12 cellular contexts compared by ENCODE assay signal in genomic region chr9:133130721-133131244, GRCh38. TPM values are rescaled to one million over a fixed set of nuclear protein-coding genes. Genes with fewer than 3 reads are reported as not detected.
A peak's percentile ranks its signal among the peaks of the same experiment; 100 is the strongest.
DNase-seq lines count a peak whose midpoint lies in the region; ATAC-seq and TF ChIP-seq lines count a peak whose summit lies in the region.
"Had no signal": no experiment of that assay in that cellular context is flagged by ENCODE, and none has a peak within 500 bp of the region (broad histone marks: within the 10 kb centered on the region; RNA-seq: fewer than 3 reads in every experiment).

No MANE protein-coding gene starts in this region.

- TF ChIP-seq CTCF in OCI-LY7 (conservative IDR thresholded peaks at IDR 0.05; ENCODE audit: low read length) (no peak), right lobe of liver (IDR thresholded peaks at IDR 0.05) (no peak)

- ATAC-seq in GM18511 (IDR thresholded peaks at IDR 0.05; ENCODE audit: unreplicated experiment) (peak; percentile 61), right lobe of liver (no peak), HG02759 (IDR thresholded peaks at IDR 0.05; ENCODE audit: unreplicated experiment) (no peak)
- ATAC-seq in activated naive CD8-positive, alpha-beta T cell treated with anti-CD3 and anti-CD28 coated beads, Interleukin-2, amount 10 ng/mL, durations not matched to agents 7 days and 5 days (ENCODE audit: low read depth), result peak; percentile 58
- ATAC-seq: heart left ventricle had no signal

- H3K4me2 ChIP-seq in OCI-LY7 (ENCODE audit: low read length), result peak overlapping the region; percentile 51

- no peaks in the 10 kb centered on the region for H3K9me3 ChIP-seq in OCI-LY7 (ENCODE audit: low read length)
- H3K9me3 ChIP-seq in HAP-1, result no peaks in the 10 kb centered on the region
- no peaks in the 10 kb centered on the region for H3K9me3 ChIP-seq in right lobe of liver
- H3K9me3 ChIP-seq: heart left ventricle, tibial artery had no signal

- peaks cover 24% of the 10 kb centered on the region for H3K4me1 ChIP-seq in OCI-LY7 (ENCODE audit: insufficient read depth, low read length, poor library complexity, severe bottlenecking)
- no peaks in the 10 kb centered on the region for H3K4me1 ChIP-seq in HAP-1
- H3K4me1 ChIP-seq in right lobe of liver, result peaks cover 2 to 47% (median 28%) of the 10 kb centered on the region in 4 donors

- peak overlapping the region; percentile 4; the same call in 1 of the 2 replicates for H2AFZ ChIP-seq in OCI-LY7 (ENCODE audit: low read length)

- in situ Hi-C loops in HAP-1 (cut with MboI; ENCODE audit: low sequenced_read_pairs), result no loop called here

- no peaks in the 10 kb centered on the region for H3K9me3 Mint-ChIP-seq in activated naive CD8-positive, alpha-beta T cell treated with anti-CD3 and anti-CD28 coated beads, Interleukin-2, amount 10 ng/mL, durations not matched to agents 7 days and 5 days

- DNase-seq in OCI-LY7 (ENCODE audit: low spot score) (peak; percentile 77), HAP-1 (ENCODE audit: low spot score in 2 of 2) (no peak), A172 (ENCODE audit: low spot score) (no peak), right lobe of liver (no peak)
- peak; percentile 66 for DNase-seq in activated naive CD8-positive, alpha-beta T cell treated with anti-CD3 and anti-CD28 coated beads, Interleukin-2, amount 10 ng/mL, durations not matched to agents 7 days and 5 days
- peak; percentile 51 to 57 for DNase-seq in stimulated activated CD4-positive, alpha-beta T cell treated with anti-CD3 and anti-CD28 coated beads, Interleukin-2, amount 100 ng/mL, for 24 hours
- DNase-seq: heart left ventricle, NCI-H748 treated with DMSO at 0.1 percent for 48 hours, tibial artery had no signal

- H3K79me2 ChIP-seq in OCI-LY7 (ENCODE audit: insufficient read depth, low read depth, low read length), result no peaks in the 10 kb centered on the region

- no peak for TF ChIP-seq POLR2A in right lobe of liver (IDR thresholded peaks at IDR 0.05)

- H3K36me3 ChIP-seq in OCI-LY7 (ENCODE audit: insufficient read depth, low read length), result no peaks in the 10 kb centered on the region
- H3K36me3 ChIP-seq in HAP-1 (replicated peaks), result no peaks in the 10 kb centered on the region
- no peaks in the 10 kb centered on the region for H3K36me3 ChIP-seq in right lobe of liver
- H3K36me3 ChIP-seq: heart left ventricle, tibial artery had no signal

- peaks cover 58% of the 10 kb centered on the region for H3K4me1 Mint-ChIP-seq in activated naive CD8-positive, alpha-beta T cell treated with anti-CD3 and anti-CD28 coated beads, Interleukin-2, amount 10 ng/mL, durations not matched to agents 7 days and 5 days

- H3K27ac Mint-ChIP-seq in activated naive CD8-positive, alpha-beta T cell treated with anti-CD3 and anti-CD28 coated beads, Interleukin-2, amount 10 ng/mL, durations not matched to agents 7 days and 5 days, result peak overlapping the region; percentile 99
- H3K27ac Mint-ChIP-seq: progenitor cell of endocrine pancreas had no signal

- peak overlapping the region; percentile 89 for H3K4me3 Mint-ChIP-seq in activated naive CD8-positive, alpha-beta T cell treated with anti-CD3 and anti-CD28 coated beads, Interleukin-2, amount 10 ng/mL, durations not matched to agents 7 days and 5 days

- POLR2A ChIA-PET in OCI-LY7 (lab: Charles Lee), result no interaction called here
- POLR2A ChIA-PET in activated naive CD8-positive, alpha-beta T cell treated with anti-CD3 and anti-CD28 coated beads, Interleukin-2, amount 10 ng/mL, durations not matched to agents 7 days and 5 days (lab: Charles Lee), result interaction anchor here (0.6 to 4.6 kb wide), 4 partner anchors 8 to 222 kb away, joined by 4 to 53 read pairs (median 6); partner anchors contain the start of gene GTF3C5

- CTCF ChIA-PET in OCI-LY7 (lab: Charles Lee; ENCODE audit: unreplicated experiment), result interaction anchor here (1.1 kb wide), 1 partner anchor 14 kb away, joined by 3 read pairs; no protein-coding TSS in a partner anchor

- no peaks in the 10 kb centered on the region for H3K27me3 ChIP-seq in HAP-1 (ENCODE audit: low read depth)
- no peaks in the 10 kb centered on the region for H3K27me3 ChIP-seq in right lobe of liver
- H3K27me3 ChIP-seq: heart left ventricle, tibial artery had no signal

- no peaks in the 10 kb centered on the region for H4K20me1 ChIP-seq in OCI-LY7 (ENCODE audit: insufficient read depth, low read length)

- WGBS in right lobe of liver (ENCODE audit: insufficient coverage, low coverage, low lambda C conversion rate, missing lambda C conversion rate), result 66% methylated on average over 3 of the region's 10 CpGs

- H3K27ac ChIP-seq in OCI-LY7 (ENCODE audit: low read depth, low read length, poor library complexity, severe bottlenecking), result peak overlapping the region; percentile 27
- peak overlapping the region in 1 of 3 donors; percentile 4 for H3K27ac ChIP-seq in right lobe of liver
- H3K27ac ChIP-seq: tibial artery had no signal

- no peaks in the 10 kb centered on the region for H3K27me3 Mint-ChIP-seq in activated naive CD8-positive, alpha-beta T cell treated with anti-CD3 and anti-CD28 coated beads, Interleukin-2, amount 10 ng/mL, durations not matched to agents 7 days and 5 days
- H3K27me3 Mint-ChIP-seq: progenitor cell of endocrine pancreas had no signal

- peaks cover 10% of the 10 kb centered on the region for H3K36me3 Mint-ChIP-seq in activated naive CD8-positive, alpha-beta T cell treated with anti-CD3 and anti-CD28 coated beads, Interleukin-2, amount 10 ng/mL, durations not matched to agents 7 days and 5 days

- no TSS peak for BruUV-seq in OCI-LY7 (replicated peaks; lab: Mats Ljungman, UMichigan)

- H3K4me3 ChIP-seq in OCI-LY7 (ENCODE audit: low read depth, low read length, poor library complexity, severe bottlenecking) (peak overlapping the region; percentile 20), HAP-1 (no peak overlapping the region), right lobe of liver (no peak overlapping the region)
- H3K4me3 ChIP-seq: tibial artery had no signal

- no peaks in the 10 kb centered on the region for H3K9me2 ChIP-seq in OCI-LY7 (ENCODE audit: insufficient read depth, low read length)

- intact Hi-C loops in OCI-LY7 (cut with micrococcal nuclease; ENCODE audit: unreplicated experiment) (no loop called here), right lobe of liver (cut with DNase I) (no loop called here)

RNA-seq across cellular contexts. Expression of gene RALGDS, which starts 9.7 kb away (rescaled TPM):
- 22.0 and 28.2 TPM in 2 replicates for total RNA-seq in OCI-LY7 (2014; rRNA removed; shearing (Covaris generic))
- total RNA-seq in OCI-LY7 (2022) (23.8 and 28.6 TPM in 2 replicates), right lobe of liver (10 to 100 TPM in 1 of 6 experiments, 1 to 10 TPM in 5; 4.3 to 19.8 (median 5.7) TPM)
- total RNA-seq in activated naive CD8-positive, alpha-beta T cell treated with anti-CD3 and anti-CD28 coated beads, Interleukin-2, amount 10 ng/mL, durations not matched to agents 7 days and 5 days, result 100 to 1,000 TPM; 130 to 134 TPM
- total RNA-seq in A172 (2014; rRNA removed; shearing (Covaris generic)), result 26.2 and 38.2 TPM in 2 replicates

RNA-seq across cellular contexts. Expression of gene GBGT1, which starts 32.9 kb away (rescaled TPM):
- 2.1 and 2.6 TPM in 2 replicates for total RNA-seq in OCI-LY7 (2014; rRNA removed; shearing (Covaris generic))
- total RNA-seq in OCI-LY7 (2022) (3.9 and 5.9 TPM in 2 replicates), right lobe of liver (1 to 10 TPM in 5 of 6 experiments, under 1 TPM in 1; 0.68 to 3.7 (median 1.9) TPM)
- 1 to 10 TPM; 4.0 to 4.5 TPM for total RNA-seq in activated naive CD8-positive, alpha-beta T cell treated with anti-CD3 and anti-CD28 coated beads, Interleukin-2, amount 10 ng/mL, durations not matched to agents 7 days and 5 days
- 0.96 and 3.1 TPM in 2 replicates for total RNA-seq in A172 (2014; rRNA removed; shearing (Covaris generic))

Comparison
In these comparisons a context has a peak if more than half of its experiments do, and no peak if none do; other contexts are left out.
1. ATAC-seq: peak in GM18511 (single experiment) and activated naive CD8-positive, alpha-beta T cell treated with anti-CD3 and anti-CD28 coated beads, Interleukin-2, amount 10 ng/mL, durations not matched to agents 7 days and 5 days (single experiment); none in right lobe of liver (0 of 4) and HG02759 (single experiment).
2. DNase-seq: peak in OCI-LY7 (single experiment), activated naive CD8-positive, alpha-beta T cell treated with anti-CD3 and anti-CD28 coated beads, Interleukin-2, amount 10 ng/mL, durations not matched to agents 7 days and 5 days (single experiment) and stimulated activated CD4-positive, alpha-beta T cell treated with anti-CD3 and anti-CD28 coated beads, Interleukin-2, amount 100 ng/mL, for 24 hours (2 of 2); none in HAP-1 (0 of 2), A172 (single experiment) and right lobe of liver (0 of 3).